ENCODE assay signal across 14 cellular contexts in the genomic region with DNA sequence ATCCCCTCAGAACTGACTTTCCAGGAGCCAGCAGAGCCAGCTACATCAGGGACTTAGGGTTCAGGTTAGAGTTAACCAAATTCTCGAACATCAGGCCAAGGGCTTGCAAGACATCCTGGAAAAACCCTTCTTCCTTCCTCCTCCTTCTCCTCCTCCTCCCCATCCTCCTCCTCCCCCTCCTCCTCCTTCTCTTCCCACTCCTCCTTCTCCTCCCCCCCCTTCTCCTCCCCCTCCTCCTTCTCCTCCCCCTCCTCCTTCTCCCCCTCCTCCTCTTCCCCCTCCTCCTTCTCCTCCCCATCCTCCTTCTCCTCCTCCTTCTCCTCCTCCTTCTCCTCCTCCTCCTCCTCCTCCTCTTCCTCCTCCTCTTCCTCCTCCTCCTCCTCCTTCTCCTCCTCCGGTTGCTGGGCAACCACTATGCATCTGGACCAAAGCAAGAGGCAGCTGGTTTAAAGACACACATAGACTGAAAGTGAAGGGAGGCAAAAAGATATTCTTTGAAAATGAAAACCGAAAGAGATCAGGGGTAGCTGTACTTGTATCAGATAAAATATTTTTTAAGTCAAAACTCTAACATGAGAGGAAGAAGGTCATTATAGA.
"Had no signal": no experiment of that assay in that cellular context is flagged by ENCODE, and none has a peak within 500 bp of the region (broad histone marks: within the 10 kb centered on the region; RNA-seq: fewer than 3 reads in every experiment).

No MANE protein-coding gene starts in this region.

- FAIRE-seq: keratinocyte had no signal

- DNase-seq: activated CD8-positive, alpha-beta memory T cell treated with anti-CD3 and anti-CD28 coated beads, Interleukin-2, amount 50 U/mL, for 48 hours; activated gamma-delta T cell; activated T-cell treated with anti-CD3 and anti-CD28 coated beads, Interleukin-2, amount 50 U/mL, for 72 hours; cortex of kidney; effector CD4-positive, alpha-beta T cell; hippocampal formation; ovary; stimulated activated naive CD8-positive, alpha-beta T cell treated with anti-CD3 and anti-CD28 coated beads, Interleukin-15, Interleukin-2, amounts not matched to agents 100 U/mL and 50 U/mL, for 24 hours; transverse colon had no signal

- H3K4me3 ChIP-seq: esophagus muscularis mucosa, neural progenitor cell, ovary, transverse colon had no signal

- ATAC-seq: activated T-cell treated with anti-CD3 and anti-CD28 coated beads, Interleukin-2, amount 50 U/mL, for 72 hours; left lobe of liver; sciatic nerve; stimulated activated naive CD8-positive, alpha-beta T cell treated with anti-CD3 and anti-CD28 coated beads, Interleukin-15, Interleukin-2, amounts not matched to agents 100 U/mL and 50 U/mL, for 24 hours had no signal
